ENCODE assay signal across 8 cellular contexts in genomic region chr1:1020000-1020404, GRCh38. TPM values are rescaled to one million over a fixed set of nuclear protein-coding genes. Genes with fewer than 3 reads are reported as not detected.
DNase-seq lines count a peak whose midpoint lies in the region; ATAC-seq and TF ChIP-seq lines count a peak whose summit lies in the region.

Gene AGRN, plus strand, starts transcription at chr1:1020120. Its CDS starts 53 bp downstream, at chr1:1020173.

- no peaks in the 10 kb centered on the region for H3K9me3 ChIP-seq in PC-9 (ENCODE audit: insufficient read depth, low read depth)
- no peaks in the 10 kb centered on the region for H3K9me3 ChIP-seq in effector memory CD4-positive, alpha-beta T cell (ENCODE audit: control insufficient read depth, low read length)
- no peaks in the 10 kb centered on the region for H3K9me3 ChIP-seq in mucosa of descending colon
- no peaks in the 10 kb centered on the region for H3K9me3 ChIP-seq in aorta (ENCODE audit: control insufficient read depth, low read length)

- CTCF ChIA-PET in PC-9 (lab: Charles Lee): interaction anchor here (0.7 kb wide), 1 partner anchor 54 kb away, joined by 6 read pairs; the partner anchor contains the start of gene RNF223

- peak within 1 kb of the TSS; percentile 95 for H3K4me2 ChIP-seq in PC-9

- H3K4me3 ChIP-seq in PC-9 (peak within 1 kb of the TSS; percentile 80), mucosa of descending colon (peak within 1 kb of the TSS; percentile 48), aorta (ENCODE audit: low read length in 2 of 2) (peak within 1 kb of the TSS; percentile 75 to 88)
- peak within 1 kb of the TSS; percentile 29 for H3K4me3 ChIP-seq in effector memory CD4-positive, alpha-beta T cell (ENCODE audit: insufficient read depth, low read depth, low read length, poor library complexity, severe bottlenecking)

- H3K27me3 ChIP-seq in PC-9 (ENCODE audit: insufficient read depth, low read depth): no peaks in the 10 kb centered on the region
- H3K27me3 ChIP-seq in effector memory CD4-positive, alpha-beta T cell (replicated peaks; ENCODE audit: control insufficient read depth, insufficient read depth, low read length, poor library complexity, severe bottlenecking): no peaks in the 10 kb centered on the region
- H3K27me3 ChIP-seq in aorta (ENCODE audit: control insufficient read depth in 1 of 2, insufficient read depth in 2 of 2, low read length in 1 of 2): no peaks in the 10 kb centered on the region

- peak within 1 kb of the TSS; percentile 76 for H3K27ac ChIP-seq in PC-9
- no peak within 1 kb of the TSS for H3K27ac ChIP-seq in effector memory CD4-positive, alpha-beta T cell (ENCODE audit: insufficient read depth, low read length, poor library complexity, severe bottlenecking)
- H3K27ac ChIP-seq in aorta (ENCODE audit: low read depth in 1 of 2, low read length in 2 of 2): peak within 1 kb of the TSS in 1 of 2 donors; percentile 24

- POLR2A ChIA-PET in PC-9 (lab: Charles Lee; ENCODE audit: unreplicated experiment): interaction anchor here (0.6 kb wide), 2 partner anchors 21 to 245 kb away, joined by 4 to 13 read pairs; no protein-coding TSS in a partner anchor

- H3K79me2 ChIP-seq in PC-9 (ENCODE audit: low read depth): peaks cover 40% of the 10 kb centered on the region

- 0 to 7% methylated on average over 3 to 55 of the region's 58 CpGs for WGBS in aorta, 2 donors

- peak within 1 kb of the TSS; percentile 42; the same call in 1 of the 2 replicates for H2AFZ ChIP-seq in PC-9

- ATAC-seq in HG02571 (IDR thresholded peaks at IDR 0.05; ENCODE audit: unreplicated experiment) (peak; percentile 29), mucosa of descending colon (peak; percentile 45), aorta (ENCODE audit: low FRiP score) (peak; percentile 11)

- H3K4me1 ChIP-seq in PC-9 (replicated peaks; ENCODE audit: insufficient read depth) (peaks cover 32% of the 10 kb centered on the region), mucosa of descending colon (ENCODE audit: low read depth) (peaks cover 16% of the 10 kb centered on the region), aorta (ENCODE audit: control insufficient read depth in 1 of 2, insufficient read depth in 2 of 2, low read length in 2 of 2) (no peaks in the 10 kb centered on the region)
- H3K4me1 ChIP-seq in effector memory CD4-positive, alpha-beta T cell (ENCODE audit: control insufficient read depth, insufficient read depth, low read length, poor library complexity, severe bottlenecking): peaks cover 21% of the 10 kb centered on the region

- H3K9me2 ChIP-seq in PC-9 (ENCODE audit: insufficient read depth): no peaks in the 10 kb centered on the region

- no TSS peak for BruUV-seq in PC-9 (replicated peaks; lab: Mats Ljungman, UMichigan)

- peaks cover 40% of the 10 kb centered on the region for H3F3A ChIP-seq in PC-9 (ENCODE audit: insufficient read depth, low read depth)

- H3K36me3 ChIP-seq in PC-9 (ENCODE audit: low read depth) (no peaks in the 10 kb centered on the region), mucosa of descending colon (ENCODE audit: low read depth) (no peaks in the 10 kb centered on the region), aorta (ENCODE audit: control insufficient read depth in 1 of 2, insufficient read depth in 2 of 2, low read length in 1 of 2) (no peaks in the 10 kb centered on the region)
- no peaks in the 10 kb centered on the region for H3K36me3 ChIP-seq in effector memory CD4-positive, alpha-beta T cell (ENCODE audit: control insufficient read depth, insufficient read depth, low read length)

- TF ChIP-seq CTCF in PC-9 (conservative IDR thresholded peaks at IDR 0.05) (no peak), mucosa of descending colon (IDR thresholded peaks at IDR 0.05) (no peak)

- intact Hi-C loops in PC-9 (cut with micrococcal nuclease; ENCODE audit: unreplicated experiment): loop anchor here (5.0 kb wide), 1 partner anchor 52 kb away; the partner anchor contains the start of gene RNF223
- intact Hi-C loops in mucosa of descending colon (cut with DNase I, micrococcal nuclease): no loop called here
- intact Hi-C loops in aorta (cut with DNase I): loop anchor here in 1 of 2 donors (5.0 kb wide), 1 partner anchor 37 kb away; no protein-coding TSS in a partner anchor

- peak; percentile 32 for DNase-seq in NCI-H748 (lab: John Stamatoyannopoulos, UW; ENCODE audit: unreplicated experiment)
- no peak for DNase-seq in NCI-H748 treated with DMSO at 0.1 percent for 48 hours (lab: John Stamatoyannopoulos, UW)
- DNase-seq in PC-9: peak in 1 of 2 experiments; percentile 57
- DNase-seq in effector memory CD4-positive, alpha-beta T cell: no peak
- peak; percentile 60 to 79 (median 79) for DNase-seq in mucosa of descending colon
- no peak for DNase-seq in aorta
- DNase-seq in NCI-H2107 treated with DMSO at 0.1 percent for 48 hours (lab: John Stamatoyannopoulos, UW; ENCODE audit: unreplicated experiment): no peak

- H4K20me1 ChIP-seq in PC-9 (ENCODE audit: insufficient read depth): no peaks in the 10 kb centered on the region

RNA-seq across cellular contexts. Expression of gene AGRN, which starts in this region (rescaled TPM):
- 278 and 381 TPM in 2 replicates for total RNA-seq in PC-9 (2021)
- 10 to 100 TPM; 32.0 to 54.4 (median 40.6) TPM for total RNA-seq in mucosa of descending colon
- 10 to 100 TPM; 25.1 to 38.6 TPM for total RNA-seq in aorta
- 10 to 100 TPM in 1 of 2 donors, 1 to 10 TPM in 1; 4.3 to 20.1 TPM for polyA plus RNA-seq in aorta

Comparison
In these comparisons a context has a peak if more than half of its experiments do, and no peak if none do; other contexts are left out.
1. DNase-seq: peak in NCI-H748 (single experiment) and mucosa of descending colon (3 of 3); none in NCI-H748 treated with DMSO at 0.1 percent for 48 hours (single experiment), effector memory CD4-positive, alpha-beta T cell (0 of 3), aorta (0 of 2) and NCI-H2107 treated with DMSO at 0.1 percent for 48 hours (single experiment).
2. H3K4me3 ChIP-seq: peak in every context shown above with its lines; median percentile 82 in aorta; 80 in PC-9; 48 in mucosa of descending colon; 29 in effector memory CD4-positive, alpha-beta T cell.
3. Peak in every context shown above with its lines, with median percentiles within 50 percentile points of each other: ATAC-seq.